ENCODE assay signal across 1 cellular context in the genomic region with DNA sequence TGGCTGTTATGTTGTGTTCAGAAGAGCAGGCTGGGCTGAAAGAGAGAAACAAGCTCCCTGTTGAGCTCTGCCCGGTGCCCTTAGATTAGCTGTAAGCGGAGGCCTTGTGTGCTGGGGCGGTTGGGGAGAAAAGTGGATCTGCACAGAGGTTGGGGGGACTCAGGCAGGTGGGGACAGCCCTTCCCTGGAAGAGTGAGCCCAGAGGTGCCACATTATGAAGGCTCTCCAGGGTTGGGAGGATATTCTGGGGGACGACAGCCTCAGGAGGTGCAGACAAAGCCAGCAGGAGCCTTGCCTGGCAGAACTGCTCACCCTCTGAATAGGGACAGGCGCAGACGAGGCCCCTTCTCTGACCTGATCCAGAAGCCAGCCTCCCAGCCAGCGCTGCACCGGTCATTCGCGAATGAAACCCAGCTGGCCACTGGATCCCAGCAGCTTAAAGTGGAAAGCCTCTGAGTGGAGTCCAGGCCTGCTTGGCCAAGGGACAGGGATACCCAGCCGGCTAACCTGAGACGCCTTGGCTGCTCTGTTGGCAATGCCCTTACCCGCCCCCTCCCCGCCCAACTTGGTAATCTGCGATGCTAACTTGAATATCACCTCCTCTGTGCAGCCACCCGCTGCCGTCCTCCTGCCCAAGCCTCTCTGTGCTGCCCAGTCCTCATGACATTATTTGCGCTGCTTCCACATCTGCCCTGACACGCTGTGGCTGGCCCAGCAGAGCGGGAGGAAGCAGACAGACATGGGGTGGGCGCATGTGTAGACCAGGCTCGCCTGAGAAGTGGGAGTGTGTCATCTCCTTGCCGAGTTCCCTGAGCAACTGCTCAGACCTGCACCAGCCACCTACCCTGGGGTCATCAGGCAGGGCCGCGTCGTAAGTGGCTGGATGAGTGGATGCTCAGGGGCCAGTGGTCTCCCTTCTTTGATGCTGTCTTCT.
TF ChIP-seq lines count a peak whose summit lies in the region.

No MANE protein-coding gene starts in this region.

TF ChIP-seq in WTC11, 78 proteins besides CTCF, POLR2A, EP300 and RAD21 (continued from another document):
- TF ChIP-seq SOX15 (CRISPR knock-in tag; IDR thresholded peaks at IDR 0.05) (no peak), OVOL2 (CRISPR knock-in tag; IDR thresholded peaks at IDR 0.05; ENCODE audit: borderline replicate concordance) (no peak), IRF2 (CRISPR knock-in tag; IDR thresholded peaks at IDR 0.05; ENCODE audit: borderline replicate concordance, low read depth) (no peak), NFYB (CRISPR knock-in tag; conservative IDR thresholded peaks at IDR 0.05; ENCODE audit: low read depth) (no peak), ZNF317 (CRISPR knock-in tag; IDR thresholded peaks at IDR 0.05; ENCODE audit: borderline replicate concordance, low read depth) (no peak), ETV6 (CRISPR knock-in tag; IDR thresholded peaks at IDR 0.05) (no peak), TEAD1 (CRISPR knock-in tag; IDR thresholded peaks at IDR 0.05) (no peak), NR3C1 (CRISPR knock-in tag; conservative IDR thresholded peaks at IDR 0.05; ENCODE audit: low read depth) (no peak), ZNF219 (CRISPR knock-in tag; IDR thresholded peaks at IDR 0.05; ENCODE audit: borderline replicate concordance) (no peak)
- TF ChIP-seq, protein P1, sequence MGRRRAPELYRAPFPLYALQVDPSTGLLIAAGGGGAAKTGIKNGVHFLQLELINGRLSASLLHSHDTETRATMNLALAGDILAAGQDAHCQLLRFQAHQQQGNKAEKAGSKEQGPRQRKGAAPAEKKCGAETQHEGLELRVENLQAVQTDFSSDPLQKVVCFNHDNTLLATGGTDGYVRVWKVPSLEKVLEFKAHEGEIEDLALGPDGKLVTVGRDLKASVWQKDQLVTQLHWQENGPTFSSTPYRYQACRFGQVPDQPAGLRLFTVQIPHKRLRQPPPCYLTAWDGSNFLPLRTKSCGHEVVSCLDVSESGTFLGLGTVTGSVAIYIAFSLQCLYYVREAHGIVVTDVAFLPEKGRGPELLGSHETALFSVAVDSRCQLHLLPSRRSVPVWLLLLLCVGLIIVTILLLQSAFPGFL (CRISPR knock-in tag; IDR thresholded peaks at IDR 0.05; ENCODE audit: borderline replicate concordance) = no peak
